8 cellular contexts compared by ENCODE assay signal in the genomic region with DNA sequence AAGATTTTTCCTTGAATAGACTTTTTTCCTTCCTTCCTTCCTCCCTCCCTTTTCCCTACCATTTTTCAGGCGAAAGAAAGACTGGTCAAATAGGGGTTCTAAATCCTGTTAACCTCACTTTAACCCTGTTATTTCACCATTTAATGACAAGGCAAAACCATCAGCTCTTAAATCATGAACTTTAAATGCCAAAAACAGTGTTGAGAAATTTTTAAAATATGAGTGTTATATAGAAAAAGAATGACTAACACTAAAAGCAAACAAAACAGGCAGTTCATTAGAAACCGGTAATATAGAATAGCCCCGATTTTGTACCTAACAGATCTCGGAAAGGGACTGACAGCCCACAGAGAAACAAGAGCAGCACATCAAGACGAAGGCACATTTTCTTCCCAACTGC. TPM values are rescaled to one million over a fixed set of nuclear protein-coding genes. Genes with fewer than 3 reads are reported as not detected.
DNase-seq lines count a peak whose midpoint lies in the region; ATAC-seq and TF ChIP-seq lines count a peak whose summit lies in the region.

No MANE protein-coding gene starts in this region.

- POLR2A ChIA-PET in PC-3 (lab: Charles Lee; ENCODE audit: unreplicated experiment): interaction anchor here (0.6 to 1.2 kb wide), 2 partner anchors 57 to 76 kb away, joined by 5 to 6 read pairs; partner anchors contain the start of gene CEP85L

- H3K9me3 ChIP-seq in PC-3 (ENCODE audit: low read length) (no peaks in the 10 kb centered on the region), spleen (no peaks in the 10 kb centered on the region)

- no peaks in the 10 kb centered on the region for H3K36me3 ChIP-seq in PC-3 (ENCODE audit: low read depth, low read length)
- no peaks in the 10 kb centered on the region for H3K36me3 ChIP-seq in spleen

- H3K27ac ChIP-seq in PC-3 (ENCODE audit: low read length) (peak overlapping the region; percentile 99), spleen (peak overlapping the region; percentile 58 to 91 (median 87))

- peaks cover 11% of the 10 kb centered on the region for H3F3A ChIP-seq in PC-3 (ENCODE audit: low read length, unreplicated experiment)

- H3K27ac Mint-ChIP-seq in activated naive CD4-positive, alpha-beta T cell treated with anti-CD3 and anti-CD28 coated beads, Interleukin-2, amount 10 ng/mL, durations not matched to agents 7 days and 5 days: peak overlapping the region; percentile 97

- no peak for TF ChIP-seq CTCF in PC-3 (conservative IDR thresholded peaks at IDR 0.05; ENCODE audit: low read depth, low read length)
- no peak for TF ChIP-seq CTCF in spleen (IDR thresholded peaks at IDR 0.05 in 8 of 11, conservative IDR thresholded peaks at IDR 0.05 in 3 of 11)

- CTCF ChIA-PET in activated naive CD4-positive, alpha-beta T cell treated with anti-CD3 and anti-CD28 coated beads, Interleukin-2, amount 10 ng/mL, durations not matched to agents 7 days and 5 days (lab: Charles Lee): interaction anchor here (0.6 to 3.3 kb wide), 14 partner anchors 10 to 148 kb away, joined by 3 to 13 read pairs (median 3); partner anchors contain the start of gene CEP85L
- CTCF ChIA-PET in PC-3 (lab: Charles Lee): interaction anchor here (0.6 to 1.2 kb wide), 7 partner anchors 11 to 156 kb away, joined by 3 to 10 read pairs (median 3); no protein-coding TSS in a partner anchor

- H3K4me1 ChIP-seq in PC-3 (ENCODE audit: insufficient read depth, low read length): peaks cover 49% of the 10 kb centered on the region
- peaks cover 45 to 83% (median 65%) of the 10 kb centered on the region in 6 donors for H3K4me1 ChIP-seq in spleen

- no peaks in the 10 kb centered on the region for H3K27me3 Mint-ChIP-seq in activated naive CD4-positive, alpha-beta T cell treated with anti-CD3 and anti-CD28 coated beads, Interleukin-2, amount 10 ng/mL, durations not matched to agents 7 days and 5 days

- peaks cover 76% of the 10 kb centered on the region for H3K4me1 Mint-ChIP-seq in activated naive CD4-positive, alpha-beta T cell treated with anti-CD3 and anti-CD28 coated beads, Interleukin-2, amount 10 ng/mL, durations not matched to agents 7 days and 5 days

- H3K4me3 ChIP-seq in PC-3 (ENCODE audit: low read length) (peak overlapping the region; percentile 66), spleen (peak overlapping the region; percentile 36 to 79 (median 49))

- peak overlapping the region; percentile 56 for H2AFZ ChIP-seq in PC-3 (ENCODE audit: low read length)

- H3K79me2 ChIP-seq in PC-3 (ENCODE audit: low read length): peaks cover 15% of the 10 kb centered on the region

- H3K9ac ChIP-seq in PC-3 (ENCODE audit: low read length): peak overlapping the region; percentile 88

- no peak for TF ChIP-seq POLR2A in spleen (IDR thresholded peaks at IDR 0.05)

- no peaks in the 10 kb centered on the region for H3K27me3 ChIP-seq in PC-3 (ENCODE audit: low read length)
- H3K27me3 ChIP-seq in spleen (replicated peaks in 1 of 7): no peaks in the 10 kb centered on the region

- intact Hi-C loops in PC-3 (cut with micrococcal nuclease) (loop anchor here (1.0 to 2.0 kb wide), 4 partner anchors 34 to 144 kb away; partner anchors contain the start of gene CEP85L), spleen (cut with DNase I; ENCODE audit: low total_unique reads) (loop anchor here (10.0 kb wide), 1 partner anchor 54 kb away; the partner anchor contains the start of gene CEP85L)

- 14 to 16% (median 14%) methylated on average over 5 of the region's 5 CpGs for WGBS in spleen, 5 donors

- BruUV-seq in PC-3 (replicated peaks; lab: Mats Ljungman, UMichigan): no TSS peak

- H4K20me1 ChIP-seq in PC-3 (ENCODE audit: low read length): no peaks in the 10 kb centered on the region

- ATAC-seq in PC-3 (peak; percentile 44), GM18520 (IDR thresholded peaks at IDR 0.05; ENCODE audit: unreplicated experiment) (no peak), HG03039 (IDR thresholded peaks at IDR 0.05; ENCODE audit: unreplicated experiment) (no peak)

- peak overlapping the region; percentile 91 for H3K4me2 ChIP-seq in PC-3 (ENCODE audit: low read length)

- no peaks in the 10 kb centered on the region for H3K9me3 Mint-ChIP-seq in activated naive CD4-positive, alpha-beta T cell treated with anti-CD3 and anti-CD28 coated beads, Interleukin-2, amount 10 ng/mL, durations not matched to agents 7 days and 5 days

- peak overlapping the region; percentile 96 for H3K4me3 Mint-ChIP-seq in activated naive CD4-positive, alpha-beta T cell treated with anti-CD3 and anti-CD28 coated beads, Interleukin-2, amount 10 ng/mL, durations not matched to agents 7 days and 5 days

- H3K36me3 Mint-ChIP-seq in activated naive CD4-positive, alpha-beta T cell treated with anti-CD3 and anti-CD28 coated beads, Interleukin-2, amount 10 ng/mL, durations not matched to agents 7 days and 5 days: peaks cover 38% of the 10 kb centered on the region

- H3K9me2 ChIP-seq in PC-3 (replicated peaks; ENCODE audit: low read length): no peaks in the 10 kb centered on the region

- DNase-seq in activated naive CD4-positive, alpha-beta T cell treated with anti-CD3 and anti-CD28 coated beads, Interleukin-2, amount 10 ng/mL, durations not matched to agents 7 days and 5 days: no peak
- no peak for DNase-seq in activated naive CD4-positive, alpha-beta T cell treated with anti-CD3 and anti-CD28 coated beads, Interleukin-2, amount 50 U/mL, for 16 hours
- DNase-seq in PC-3 (peak; percentile 79), fibroblast of gingiva (ENCODE audit: low read depth) (peak; percentile 64), spleen (no peak), 8988T (no peak)

RNA-seq across cellular contexts. Expression of gene CEP85L, which starts 57.3 kb away (rescaled TPM):
- total RNA-seq in PC-3 (2014; rRNA removed) (3.9 and 7.8 TPM in 2 replicates), spleen (10 to 100 TPM; 26.0 to 46.5 (median 33.4) TPM)
- 1 to 10 TPM; 6.3 to 8.2 (median 6.6) TPM for polyA plus RNA-seq in spleen

Comparison
In these comparisons a context has a peak if more than half of its experiments do, and no peak if none do; other contexts are left out.
1. DNase-seq: peak in PC-3 (single experiment) and fibroblast of gingiva (single experiment); none in activated naive CD4-positive, alpha-beta T cell treated with anti-CD3 and anti-CD28 coated beads, Interleukin-2, amount 10 ng/mL, durations not matched to agents 7 days and 5 days (single experiment), activated naive CD4-positive, alpha-beta T cell treated with anti-CD3 and anti-CD28 coated beads, Interleukin-2, amount 50 U/mL, for 16 hours (single experiment), spleen (single experiment) and 8988T (single experiment).